Comparison of ENCODE assay signal across 25 cellular contexts in genomic region chr9:12904261-12905000, GRCh38.
"Had no signal": no experiment of that assay in that cellular context is flagged by ENCODE, and none has a peak within 500 bp of the region (broad histone marks: within the 10 kb centered on the region; RNA-seq: fewer than 3 reads in every experiment).

No MANE protein-coding gene starts in this region.

- H3K27ac ChIP-seq: colonic mucosa, esophagus muscularis mucosa, foreskin keratinocyte, gastroesophageal sphincter, heart left ventricle, hepatocyte, left ventricle myocardium inferior, lower lobe of right lung had no signal

- FAIRE-seq: endothelial cell of umbilical vein, frontal cortex, kidney had no signal

- H3K36me3 Mint-ChIP-seq: immature natural killer cell had no signal

- H3K27me3 Mint-ChIP-seq: dendritic cell treated with granulocyte-macrophage colony-stimulating factor and Interleukin-4, amounts not matched to agents 40 ng/mL and 50 ng/mL, for 4 days; effector memory CD8-positive, alpha-beta T cell; naive thymus-derived CD4-positive, alpha-beta T cell had no signal

- H3K27me3 ChIP-seq: colonic mucosa, esophagus muscularis mucosa, foreskin keratinocyte, gastroesophageal sphincter, heart left ventricle, hepatocyte had no signal

- H3K4me1 ChIP-seq: colonic mucosa, esophagus muscularis mucosa, foreskin keratinocyte, gastroesophageal sphincter, heart left ventricle, left ventricle myocardium inferior, lower lobe of right lung had no signal

- H3K27ac Mint-ChIP-seq: dendritic cell treated with granulocyte-macrophage colony-stimulating factor and Interleukin-4, amounts not matched to agents 40 ng/mL and 50 ng/mL, for 4 days; effector memory CD8-positive, alpha-beta T cell; immature natural killer cell; mesothelial cell of epicardium; naive thymus-derived CD4-positive, alpha-beta T cell; natural killer cell had no signal

- H3K4me1 Mint-ChIP-seq: immature natural killer cell; naive thymus-derived CD4-positive, alpha-beta T cell; natural killer cell had no signal

- DNase-seq: colonic mucosa; cortex of kidney; effector CD8-positive, alpha-beta T cell; effector memory CD8-positive, alpha-beta T cell; foreskin keratinocyte; heart left ventricle; hypothalamus; immature natural killer cell; islet precursor cell; kidney; kidney glomerular epithelial cell; left colon; left ventricle myocardium inferior; lower lobe of right lung; mesenchymal stem cell; naive thymus-derived CD4-positive, alpha-beta T cell; natural killer cell had no signal

- H3K9me3 ChIP-seq: colonic mucosa had no signal

- H3K4me3 Mint-ChIP-seq: dendritic cell treated with granulocyte-macrophage colony-stimulating factor and Interleukin-4, amounts not matched to agents 40 ng/mL and 50 ng/mL, for 4 days; effector memory CD8-positive, alpha-beta T cell; immature natural killer cell; mesothelial cell of epicardium; naive thymus-derived CD4-positive, alpha-beta T cell; natural killer cell had no signal

- H2AFZ ChIP-seq: hepatocyte had no signal

- H3K4me3 ChIP-seq: colonic mucosa, esophagus muscularis mucosa, gastroesophageal sphincter, heart left ventricle, hepatocyte, left ventricle myocardium inferior, lower lobe of right lung had no signal

- H3K36me3 ChIP-seq: colonic mucosa, esophagus muscularis mucosa, gastroesophageal sphincter, heart left ventricle, left ventricle myocardium inferior, lower lobe of right lung had no signal

- H3K4me2 ChIP-seq: hepatocyte had no signal

- H3K79me2 ChIP-seq: hepatocyte had no signal

- ATAC-seq: effector memory CD8-positive, alpha-beta T cell; foreskin keratinocyte; gastroesophageal sphincter; heart left ventricle; left colon; left lobe of liver; lower lobe of right lung; naive thymus-derived CD4-positive, alpha-beta T cell; natural killer cell had no signal
